In genomic region chr17:28807925-28808641, GRCh38 we compare ENCODE assay signal across 2 cellular contexts.
TF ChIP-seq lines count a peak whose summit lies in the region.

No MANE protein-coding gene starts in this region.

TF ChIP-seq in Ishikawa, 13 proteins besides CTCF, POLR2A, EP300 and RAD21 (continued from another document):
- TF ChIP-seq CEBPB (IDR thresholded peaks at IDR 0.05) (no peak), TEAD4 (IDR thresholded peaks at IDR 0.05) (no peak), TCF12 (IDR thresholded peaks at IDR 0.05; ENCODE audit: low read depth) (no peak)

TF ChIP-seq in WTC11, 78 proteins besides CTCF, POLR2A, EP300 and RAD21 (continued from another document):
- TF ChIP-seq, protein P1, sequence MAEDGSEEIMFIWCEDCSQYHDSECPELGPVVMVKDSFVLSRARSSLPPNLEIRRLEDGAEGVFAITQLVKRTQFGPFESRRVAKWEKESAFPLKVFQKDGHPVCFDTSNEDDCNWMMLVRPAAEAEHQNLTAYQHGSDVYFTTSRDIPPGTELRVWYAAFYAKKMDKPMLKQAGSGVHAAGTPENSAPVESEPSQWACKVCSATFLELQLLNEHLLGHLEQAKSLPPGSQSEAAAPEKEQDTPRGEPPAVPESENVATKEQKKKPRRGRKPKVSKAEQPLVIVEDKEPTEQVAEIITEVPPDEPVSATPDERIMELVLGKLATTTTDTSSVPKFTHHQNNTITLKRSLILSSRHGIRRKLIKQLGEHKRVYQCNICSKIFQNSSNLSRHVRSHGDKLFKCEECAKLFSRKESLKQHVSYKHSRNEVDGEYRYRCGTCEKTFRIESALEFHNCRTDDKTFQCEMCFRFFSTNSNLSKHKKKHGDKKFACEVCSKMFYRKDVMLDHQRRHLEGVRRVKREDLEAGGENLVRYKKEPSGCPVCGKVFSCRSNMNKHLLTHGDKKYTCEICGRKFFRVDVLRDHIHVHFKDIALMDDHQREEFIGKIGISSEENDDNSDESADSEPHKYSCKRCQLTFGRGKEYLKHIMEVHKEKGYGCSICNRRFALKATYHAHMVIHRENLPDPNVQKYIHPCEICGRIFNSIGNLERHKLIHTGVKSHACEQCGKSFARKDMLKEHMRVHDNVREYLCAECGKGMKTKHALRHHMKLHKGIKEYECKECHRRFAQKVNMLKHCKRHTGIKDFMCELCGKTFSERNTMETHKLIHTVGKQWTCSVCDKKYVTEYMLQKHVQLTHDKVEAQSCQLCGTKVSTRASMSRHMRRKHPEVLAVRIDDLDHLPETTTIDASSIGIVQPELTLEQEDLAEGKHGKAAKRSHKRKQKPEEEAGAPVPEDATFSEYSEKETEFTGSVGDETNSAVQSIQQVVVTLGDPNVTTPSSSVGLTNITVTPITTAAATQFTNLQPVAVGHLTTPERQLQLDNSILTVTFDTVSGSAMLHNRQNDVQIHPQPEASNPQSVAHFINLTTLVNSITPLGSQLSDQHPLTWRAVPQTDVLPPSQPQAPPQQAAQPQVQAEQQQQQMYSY (CRISPR knock-in tag; IDR thresholded peaks at IDR 0.05) = no peak
- TF ChIP-seq FOXK1 (CRISPR knock-in tag; IDR thresholded peaks at IDR 0.05) = no peak
- TF ChIP-seq SMAD3 (CRISPR knock-in tag; IDR thresholded peaks at IDR 0.05; ENCODE audit: borderline replicate concordance) = no peak
- no peak for TF ChIP-seq ATF1 (CRISPR knock-in tag; IDR thresholded peaks at IDR 0.05)
- TF ChIP-seq CBFB (CRISPR knock-in tag; IDR thresholded peaks at IDR 0.05; ENCODE audit: low read depth) = no peak
- TF ChIP-seq SP1 (CRISPR knock-in tag; conservative IDR thresholded peaks at IDR 0.05) = no peak
- no peak for TF ChIP-seq IRF1 (CRISPR knock-in tag; IDR thresholded peaks at IDR 0.05)
- no peak for TF ChIP-seq CREM (CRISPR knock-in tag; IDR thresholded peaks at IDR 0.05)
- TF ChIP-seq TCF7 (CRISPR knock-in tag; IDR thresholded peaks at IDR 0.05; ENCODE audit: low read depth) = no peak
- no peak for TF ChIP-seq NR1H2 (CRISPR knock-in tag; IDR thresholded peaks at IDR 0.05)
- TF ChIP-seq ZNF423 (CRISPR knock-in tag; IDR thresholded peaks at IDR 0.05) = no peak
- TF ChIP-seq, protein P2, sequence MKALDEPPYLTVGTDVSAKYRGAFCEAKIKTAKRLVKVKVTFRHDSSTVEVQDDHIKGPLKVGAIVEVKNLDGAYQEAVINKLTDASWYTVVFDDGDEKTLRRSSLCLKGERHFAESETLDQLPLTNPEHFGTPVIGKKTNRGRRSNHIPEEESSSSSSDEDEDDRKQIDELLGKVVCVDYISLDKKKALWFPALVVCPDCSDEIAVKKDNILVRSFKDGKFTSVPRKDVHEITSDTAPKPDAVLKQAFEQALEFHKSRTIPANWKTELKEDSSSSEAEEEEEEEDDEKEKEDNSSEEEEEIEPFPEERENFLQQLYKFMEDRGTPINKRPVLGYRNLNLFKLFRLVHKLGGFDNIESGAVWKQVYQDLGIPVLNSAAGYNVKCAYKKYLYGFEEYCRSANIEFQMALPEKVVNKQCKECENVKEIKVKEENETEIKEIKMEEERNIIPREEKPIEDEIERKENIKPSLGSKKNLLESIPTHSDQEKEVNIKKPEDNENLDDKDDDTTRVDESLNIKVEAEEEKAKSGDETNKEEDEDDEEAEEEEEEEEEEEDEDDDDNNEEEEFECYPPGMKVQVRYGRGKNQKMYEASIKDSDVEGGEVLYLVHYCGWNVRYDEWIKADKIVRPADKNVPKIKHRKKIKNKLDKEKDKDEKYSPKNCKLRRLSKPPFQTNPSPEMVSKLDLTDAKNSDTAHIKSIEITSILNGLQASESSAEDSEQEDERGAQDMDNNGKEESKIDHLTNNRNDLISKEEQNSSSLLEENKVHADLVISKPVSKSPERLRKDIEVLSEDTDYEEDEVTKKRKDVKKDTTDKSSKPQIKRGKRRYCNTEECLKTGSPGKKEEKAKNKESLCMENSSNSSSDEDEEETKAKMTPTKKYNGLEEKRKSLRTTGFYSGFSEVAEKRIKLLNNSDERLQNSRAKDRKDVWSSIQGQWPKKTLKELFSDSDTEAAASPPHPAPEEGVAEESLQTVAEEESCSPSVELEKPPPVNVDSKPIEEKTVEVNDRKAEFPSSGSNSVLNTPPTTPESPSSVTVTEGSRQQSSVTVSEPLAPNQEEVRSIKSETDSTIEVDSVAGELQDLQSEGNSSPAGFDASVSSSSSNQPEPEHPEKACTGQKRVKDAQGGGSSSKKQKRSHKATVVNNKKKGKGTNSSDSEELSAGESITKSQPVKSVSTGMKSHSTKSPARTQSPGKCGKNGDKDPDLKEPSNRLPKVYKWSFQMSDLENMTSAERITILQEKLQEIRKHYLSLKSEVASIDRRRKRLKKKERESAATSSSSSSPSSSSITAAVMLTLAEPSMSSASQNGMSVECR (CRISPR knock-in tag; IDR thresholded peaks at IDR 0.05; ENCODE audit: borderline replicate concordance) = no peak
- TF ChIP-seq RORB (CRISPR knock-in tag; IDR thresholded peaks at IDR 0.05) = no peak
- TF ChIP-seq GRHL2 (CRISPR knock-in tag; IDR thresholded peaks at IDR 0.05; ENCODE audit: insufficient replicate concordance, severe bottlenecking) = no peak
